In the genomic region with DNA sequence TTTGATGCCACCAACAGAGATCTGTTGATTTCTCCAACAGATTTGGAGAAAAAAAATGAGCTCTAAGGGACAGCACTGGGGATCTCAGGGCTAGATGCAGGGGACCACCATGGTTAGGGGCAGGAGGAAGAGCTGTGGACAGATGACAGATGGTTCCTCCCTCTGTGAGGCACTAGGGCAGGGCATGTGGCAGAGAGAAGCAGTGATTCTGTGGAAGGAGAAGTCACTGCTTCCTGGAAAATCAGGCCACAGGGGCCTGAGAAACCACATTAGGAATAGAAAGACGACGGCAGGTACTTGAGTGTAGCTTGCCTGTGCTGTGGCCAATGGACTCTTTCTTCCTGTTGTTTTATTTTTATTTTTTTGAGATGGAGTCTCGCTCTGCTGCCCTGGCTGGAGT, we compare ENCODE assay signal across 2 cellular contexts.
TF ChIP-seq lines count a peak whose summit lies in the region.

No MANE protein-coding gene starts in this region.

TF ChIP-seq in HepG2, 621 proteins besides CTCF, POLR2A, EP300 and RAD21 (continues in another document):
- no peak for TF ChIP-seq ZNF354B (CRISPR knock-in tag; IDR thresholded peaks at IDR 0.05)
- TF ChIP-seq, protein P1, sequence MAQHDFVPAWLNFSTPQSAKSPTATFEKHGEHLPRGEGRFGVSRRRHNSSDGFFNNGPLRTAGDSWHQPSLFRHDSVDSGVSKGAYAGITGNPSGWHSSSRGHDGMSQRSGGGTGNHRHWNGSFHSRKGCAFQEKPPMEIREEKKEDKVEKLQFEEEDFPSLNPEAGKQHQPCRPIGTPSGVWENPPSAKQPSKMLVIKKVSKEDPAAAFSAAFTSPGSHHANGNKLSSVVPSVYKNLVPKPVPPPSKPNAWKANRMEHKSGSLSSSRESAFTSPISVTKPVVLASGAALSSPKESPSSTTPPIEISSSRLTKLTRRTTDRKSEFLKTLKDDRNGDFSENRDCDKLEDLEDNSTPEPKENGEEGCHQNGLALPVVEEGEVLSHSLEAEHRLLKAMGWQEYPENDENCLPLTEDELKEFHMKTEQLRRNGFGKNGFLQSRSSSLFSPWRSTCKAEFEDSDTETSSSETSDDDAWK (CRISPR knock-in tag; IDR thresholded peaks at IDR 0.05), result no peak
- no peak for TF ChIP-seq MAFK (conservative IDR thresholded peaks at IDR 0.05 in 1 of 2, IDR thresholded peaks at IDR 0.05 in 1 of 2; ENCODE audit: low read length in 2 of 2)
- no peak for TF ChIP-seq KLF11 (CRISPR knock-in tag; IDR thresholded peaks at IDR 0.05)
- no peak for TF ChIP-seq KDM1A (CRISPR knock-in tag; IDR thresholded peaks at IDR 0.05)
- no peak for TF ChIP-seq FOXJ3 (CRISPR knock-in tag; IDR thresholded peaks at IDR 0.05; ENCODE audit: borderline replicate concordance)
- TF ChIP-seq SUZ12 (IDR thresholded peaks at IDR 0.05; ENCODE audit: low read depth, low read length), result no peak
- TF ChIP-seq, protein P2, sequence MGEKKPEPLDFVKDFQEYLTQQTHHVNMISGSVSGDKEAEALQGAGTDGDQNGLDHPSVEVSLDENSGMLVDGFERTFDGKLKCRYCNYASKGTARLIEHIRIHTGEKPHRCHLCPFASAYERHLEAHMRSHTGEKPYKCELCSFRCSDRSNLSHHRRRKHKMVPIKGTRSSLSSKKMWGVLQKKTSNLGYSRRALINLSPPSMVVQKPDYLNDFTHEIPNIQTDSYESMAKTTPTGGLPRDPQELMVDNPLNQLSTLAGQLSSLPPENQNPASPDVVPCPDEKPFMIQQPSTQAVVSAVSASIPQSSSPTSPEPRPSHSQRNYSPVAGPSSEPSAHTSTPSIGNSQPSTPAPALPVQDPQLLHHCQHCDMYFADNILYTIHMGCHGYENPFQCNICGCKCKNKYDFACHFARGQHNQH (CRISPR knock-in tag; IDR thresholded peaks at IDR 0.05), result no peak
- no peak for TF ChIP-seq MXD4 (CRISPR knock-in tag; IDR thresholded peaks at IDR 0.05)
- no peak for TF ChIP-seq RCOR2 (CRISPR knock-in tag; IDR thresholded peaks at IDR 0.05)
- TF ChIP-seq ZNF550 (CRISPR knock-in tag; IDR thresholded peaks at IDR 0.05; ENCODE audit: borderline replicate concordance), result no peak
- TF ChIP-seq ZSCAN20 (CRISPR knock-in tag; IDR thresholded peaks at IDR 0.05; ENCODE audit: borderline replicate concordance), result no peak
- TF ChIP-seq, protein P3, sequence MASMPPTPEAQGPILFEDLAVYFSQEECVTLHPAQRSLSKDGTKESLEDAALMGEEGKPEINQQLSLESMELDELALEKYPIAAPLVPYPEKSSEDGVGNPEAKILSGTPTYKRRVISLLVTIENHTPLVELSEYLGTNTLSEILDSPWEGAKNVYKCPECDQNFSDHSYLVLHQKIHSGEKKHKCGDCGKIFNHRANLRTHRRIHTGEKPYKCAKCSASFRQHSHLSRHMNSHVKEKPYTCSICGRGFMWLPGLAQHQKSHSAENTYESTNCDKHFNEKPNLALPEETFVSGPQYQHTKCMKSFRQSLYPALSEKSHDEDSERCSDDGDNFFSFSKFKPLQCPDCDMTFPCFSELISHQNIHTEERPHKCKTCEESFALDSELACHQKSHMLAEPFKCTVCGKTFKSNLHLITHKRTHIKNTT (CRISPR knock-in tag; IDR thresholded peaks at IDR 0.05), result no peak
- no peak for TF ChIP-seq EEA1 (CRISPR knock-in tag; IDR thresholded peaks at IDR 0.05; ENCODE audit: borderline replicate concordance)
- no peak for TF ChIP-seq ZNF775 (CRISPR knock-in tag; IDR thresholded peaks at IDR 0.05; ENCODE audit: borderline replicate concordance)
- TF ChIP-seq, protein P4, sequence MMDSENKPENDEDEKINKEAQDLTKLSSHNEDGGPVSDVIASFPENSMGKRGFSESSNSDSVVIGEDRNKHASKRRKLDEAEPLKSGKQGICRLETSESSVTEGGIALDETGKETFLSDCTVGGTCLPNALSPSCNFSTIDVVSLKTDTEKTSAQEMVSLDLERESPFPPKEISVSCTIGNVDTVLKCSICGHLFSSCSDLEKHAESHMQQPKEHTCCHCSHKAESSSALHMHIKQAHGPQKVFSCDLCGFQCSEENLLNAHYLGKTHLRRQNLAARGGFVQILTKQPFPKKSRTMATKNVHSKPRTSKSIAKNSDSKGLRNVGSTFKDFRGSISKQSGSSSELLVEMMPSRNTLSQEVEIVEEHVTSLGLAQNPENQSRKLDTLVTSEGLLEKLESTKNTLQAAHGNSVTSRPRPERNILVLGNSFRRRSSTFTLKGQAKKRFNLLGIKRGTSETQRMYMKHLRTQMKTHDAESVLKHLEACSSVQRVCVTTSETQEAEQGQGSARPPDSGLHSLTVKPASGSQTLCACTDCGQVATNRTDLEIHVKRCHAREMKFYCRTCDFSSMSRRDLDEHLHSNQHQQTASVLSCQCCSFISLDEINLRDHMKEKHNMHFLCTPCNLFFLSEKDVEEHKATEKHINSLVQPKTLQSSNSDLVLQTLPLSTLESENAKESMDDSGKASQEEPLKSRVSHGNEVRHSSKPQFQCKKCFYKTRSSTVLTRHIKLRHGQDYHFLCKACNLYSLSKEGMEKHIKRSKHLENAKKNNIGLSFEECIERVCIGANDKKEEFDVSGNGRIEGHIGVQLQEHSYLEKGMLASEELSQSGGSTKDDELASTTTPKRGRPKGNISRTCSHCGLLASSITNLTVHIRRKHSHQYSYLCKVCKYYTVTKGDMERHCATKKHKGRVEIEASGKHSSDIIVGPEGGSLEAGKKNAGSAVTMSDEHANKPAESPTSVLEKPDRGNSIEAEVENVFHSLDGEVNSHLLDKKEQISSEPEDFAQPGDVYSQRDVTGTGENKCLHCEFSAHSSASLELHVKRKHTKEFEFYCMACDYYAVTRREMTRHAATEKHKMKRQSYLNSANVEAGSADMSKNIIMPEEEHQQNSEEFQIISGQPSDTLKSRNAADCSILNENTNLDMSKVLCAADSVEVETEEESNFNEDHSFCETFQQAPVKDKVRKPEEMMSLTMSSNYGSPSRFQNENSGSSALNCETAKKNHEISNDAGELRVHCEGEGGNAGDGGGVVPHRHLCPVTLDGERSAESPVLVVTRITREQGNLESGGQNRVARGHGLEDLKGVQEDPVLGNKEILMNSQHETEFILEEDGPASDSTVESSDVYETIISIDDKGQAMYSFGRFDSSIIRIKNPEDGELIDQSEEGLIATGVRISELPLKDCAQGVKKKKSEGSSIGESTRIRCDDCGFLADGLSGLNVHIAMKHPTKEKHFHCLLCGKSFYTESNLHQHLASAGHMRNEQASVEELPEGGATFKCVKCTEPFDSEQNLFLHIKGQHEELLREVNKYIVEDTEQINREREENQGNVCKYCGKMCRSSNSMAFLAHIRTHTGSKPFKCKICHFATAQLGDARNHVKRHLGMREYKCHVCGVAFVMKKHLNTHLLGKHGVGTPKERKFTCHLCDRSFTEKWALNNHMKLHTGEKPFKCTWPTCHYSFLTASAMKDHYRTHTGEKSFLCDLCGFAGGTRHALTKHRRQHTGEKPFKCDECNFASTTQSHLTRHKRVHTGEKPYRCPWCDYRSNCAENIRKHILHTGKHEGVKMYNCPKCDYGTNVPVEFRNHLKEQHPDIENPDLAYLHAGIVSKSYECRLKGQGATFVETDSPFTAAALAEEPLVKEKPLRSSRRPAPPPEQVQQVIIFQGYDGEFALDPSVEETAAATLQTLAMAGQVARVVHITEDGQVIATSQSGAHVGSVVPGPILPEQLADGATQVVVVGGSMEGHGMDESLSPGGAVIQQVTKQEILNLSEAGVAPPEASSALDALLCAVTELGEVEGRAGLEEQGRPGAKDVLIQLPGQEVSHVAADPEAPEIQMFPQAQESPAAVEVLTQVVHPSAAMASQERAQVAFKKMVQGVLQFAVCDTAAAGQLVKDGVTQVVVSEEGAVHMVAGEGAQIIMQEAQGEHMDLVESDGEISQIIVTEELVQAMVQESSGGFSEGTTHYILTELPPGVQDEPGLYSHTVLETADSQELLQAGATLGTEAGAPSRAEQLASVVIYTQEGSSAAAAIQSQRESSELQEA (CRISPR knock-in tag; IDR thresholded peaks at IDR 0.05; ENCODE audit: not compliant biosample characterization), result no peak

TF ChIP-seq in K562, 482 proteins besides CTCF, POLR2A, EP300 and RAD21:
- 0 out of 2 replicates have a peak, but pooled peaks have one; percentile 13 for TF ChIP-seq ZNF121 (CRISPR knock-in tag; conservative IDR thresholded peaks at IDR 0.05)
- TF ChIP-seq HNRNPK (IDR thresholded peaks at IDR 0.05; ENCODE audit: low read depth, low read length, poor library complexity, severe bottlenecking), result no peak
